8 cellular contexts compared by ENCODE assay signal in genomic region chr5:111756701-111757581, GRCh38. TPM values are rescaled to one million over a fixed set of nuclear protein-coding genes. Genes with fewer than 3 reads are reported as not detected.
A peak's percentile ranks its signal among the peaks of the same experiment; 100 is the strongest.
DNase-seq lines count a peak whose midpoint lies in the region; ATAC-seq and TF ChIP-seq lines count a peak whose summit lies in the region.

NREP (minus strand) TSS chr5:111757194; CDS start chr5:111755772, 1,422 bp downstream.

- no peaks in the 10 kb centered on the region for H3K9me3 Mint-ChIP-seq in WTC11

- no peaks in the 10 kb centered on the region for H3K27me3 Mint-ChIP-seq in WTC11 (ENCODE audit: low read depth)

- DNase-seq in AG08396 (ENCODE audit: low spot score) (peak; percentile 88), NCI-H2227 (lab: John Stamatoyannopoulos, UW; ENCODE audit: unreplicated experiment) (peak; percentile 91), WTC11 (ENCODE audit: low spot score) (peak; percentile 71), cerebellum (ENCODE audit: low spot score) (peak; percentile 84), kidney epithelial cell (ENCODE audit: low read depth) (peak; percentile 89)
- peak; percentile 16 to 61 for DNase-seq in stimulated activated CD4-positive, alpha-beta T cell treated with anti-CD3 and anti-CD28 coated beads, Interleukin-15, amount 100 ng/mL, for 1 hour (ENCODE audit: low read depth in 1 of 2, low spot score in 1 of 2)

- H3K4me3 Mint-ChIP-seq in WTC11, result peak within 1 kb of the TSS; percentile 95

- H3K27ac Mint-ChIP-seq in WTC11, result peak within 1 kb of the TSS; percentile 99

- H3K4me3 ChIP-seq in kidney epithelial cell (ENCODE audit: low read depth, low read length), result peak within 1 kb of the TSS; percentile 61

- TF ChIP-seq CTCF in WTC11 (IDR thresholded peaks at IDR 0.05), result no peak
- peak; percentile 42 for TF ChIP-seq CTCF in kidney epithelial cell (IDR thresholded peaks at IDR 0.05; ENCODE audit: insufficient read depth, low read length, poor library complexity, severe bottlenecking)

- peaks cover 10% of the 10 kb centered on the region for H3K36me3 Mint-ChIP-seq in WTC11

- no peaks in the 10 kb centered on the region for H3K27me3 ChIP-seq in kidney epithelial cell (ENCODE audit: control insufficient read depth, insufficient read depth, low read length)

- CTCF ChIA-PET in WTC11 (lab: Charles Lee), result interaction anchor here (0.6 to 1.5 kb wide), 3 partner anchors 71 to 206 kb away, joined by 3 to 6 read pairs (median 4); no protein-coding TSS in a partner anchor

- ATAC-seq in GM18909 (IDR thresholded peaks at IDR 0.05; ENCODE audit: poor library complexity, unreplicated experiment) (peak; percentile 69), HG03196 (IDR thresholded peaks at IDR 0.05; ENCODE audit: unreplicated experiment) (peak; percentile 51), WTC11 (peak; percentile 72)

- POLR2A ChIA-PET in WTC11 (lab: Charles Lee), result interaction anchor here (0.6 to 1.7 kb wide), 8 partner anchors 10 to 404 kb away, joined by 3 to 6 read pairs (median 4); no protein-coding TSS in a partner anchor

- no peaks in the 10 kb centered on the region for H3K36me3 ChIP-seq in kidney epithelial cell (ENCODE audit: control insufficient read depth, insufficient read depth, low read length)

- peaks cover 50% of the 10 kb centered on the region for H3K4me1 Mint-ChIP-seq in WTC11

TF ChIP-seq in WTC11, 78 proteins besides CTCF, POLR2A, EP300 and RAD21 (continues in another document):
- TF ChIP-seq OVOL2 (CRISPR knock-in tag; IDR thresholded peaks at IDR 0.05; ENCODE audit: borderline replicate concordance) (no peak), PRRX2 (CRISPR knock-in tag; IDR thresholded peaks at IDR 0.05) (0 out of 2 replicates have a peak, but pooled peaks have one; percentile 26), IRF1 (CRISPR knock-in tag; IDR thresholded peaks at IDR 0.05) (no peak), FOXP4 (CRISPR knock-in tag; IDR thresholded peaks at IDR 0.05) (no peak), ZNF121 (CRISPR knock-in tag; IDR thresholded peaks at IDR 0.05) (no peak), ATF6 (CRISPR knock-in tag; IDR thresholded peaks at IDR 0.05) (no peak), NR2C2 (CRISPR knock-in tag; IDR thresholded peaks at IDR 0.05) (no peak), ERG (CRISPR knock-in tag; IDR thresholded peaks at IDR 0.05) (0 out of 2 replicates have a peak, but pooled peaks have one; percentile 36), SMAD4 (CRISPR knock-in tag; IDR thresholded peaks at IDR 0.05) (no peak), E2F1 (CRISPR knock-in tag; IDR thresholded peaks at IDR 0.05) (no peak), ZMAT4 (CRISPR knock-in tag; IDR thresholded peaks at IDR 0.05) (no peak), GRHL2 (CRISPR knock-in tag; IDR thresholded peaks at IDR 0.05; ENCODE audit: insufficient replicate concordance, severe bottlenecking) (no peak), JUN (CRISPR knock-in tag; IDR thresholded peaks at IDR 0.05) (no peak), AFF4 (CRISPR knock-in tag; IDR thresholded peaks at IDR 0.05; ENCODE audit: borderline replicate concordance) (no peak)

RNA-seq across cellular contexts. Expression of gene NREP, which starts in this region (rescaled TPM):
- total RNA-seq in WTC11 (2021), result 160 to 172 TPM (median 168 TPM) in 3 replicates
- 717 TPM for total RNA-seq in cerebellum
- 140 and 154 TPM in 2 replicates for total RNA-seq in kidney epithelial cell

Comparison
In these comparisons a context has a peak if more than half of its experiments do, and no peak if none do; other contexts are left out.
1. Peak in every context shown above with its lines: DNase-seq, ATAC-seq and H3K4me3 ChIP-seq.
2. DNase-seq: peak in every context shown above with its lines; median percentile 91 in NCI-H2227; 89 in kidney epithelial cell; 88 in AG08396; 84 in cerebellum; 71 in WTC11; 38 in stimulated activated CD4-positive, alpha-beta T cell treated with anti-CD3 and anti-CD28 coated beads, Interleukin-15, amount 100 ng/mL, for 1 hour.